In genomic region chr16:23469814-23470213, GRCh38 we compare ENCODE assay signal across 7 cellular contexts. TPM values are rescaled to one million over a fixed set of nuclear protein-coding genes. Genes with fewer than 3 reads are reported as not detected.
DNase-seq lines count a peak whose midpoint lies in the region; ATAC-seq and TF ChIP-seq lines count a peak whose summit lies in the region.

No MANE protein-coding gene starts in this region.

- no peak overlapping the region for H3K9ac ChIP-seq in mesendoderm (ENCODE audit: low read length)

- H3K27me3 ChIP-seq in mesendoderm (ENCODE audit: insufficient read depth, low read length, poor library complexity) (no peaks in the 10 kb centered on the region), stomach (no peaks in the 10 kb centered on the region)

- no peak overlapping the region for H4K5ac ChIP-seq in mesendoderm (ENCODE audit: low read length)

- no peaks in the 10 kb centered on the region for H3K79me1 ChIP-seq in mesendoderm (ENCODE audit: low read length)

- no peak for ATAC-seq in omental fat pad (ENCODE audit: low FRiP score)

- intact Hi-C loops in stomach (cut with DNase I; ENCODE audit: low total_unique reads): no loop called here

- TF ChIP-seq POLR2A in stomach (IDR thresholded peaks at IDR 0.05): no peak

- no peak overlapping the region for H3K56ac ChIP-seq in mesendoderm (ENCODE audit: low read length)

- no peak overlapping the region for H3K23ac ChIP-seq in mesendoderm (ENCODE audit: low read length)

- no peak overlapping the region for H3K4me2 ChIP-seq in mesendoderm (ENCODE audit: low read length)

- TF ChIP-seq CTCF in omental fat pad (IDR thresholded peaks at IDR 0.05) (no peak), stomach (IDR thresholded peaks at IDR 0.05) (no peak)

- H3K18ac ChIP-seq in mesendoderm (ENCODE audit: low read length): no peak overlapping the region

- H2BK15ac ChIP-seq in mesendoderm (replicated peaks; ENCODE audit: low read depth): no peak overlapping the region

- H3K9me3 ChIP-seq in stomach: no peaks in the 10 kb centered on the region

- TF ChIP-seq EP300 in stomach (IDR thresholded peaks at IDR 0.05): no peak

- H3K36me3 ChIP-seq in mesendoderm (ENCODE audit: control insufficient read depth, insufficient read depth, low read length): peaks cover 12% of the 10 kb centered on the region
- peaks cover 54 to 100% (median 98%) of the 10 kb centered on the region in 4 donors for H3K36me3 ChIP-seq in stomach

- H3K4me1 ChIP-seq in mesendoderm (ENCODE audit: control insufficient read depth, low read depth, low read length): no peaks in the 10 kb centered on the region
- no peaks in the 10 kb centered on the region for H3K4me1 ChIP-seq in stomach

- no peak overlapping the region for H3K4ac ChIP-seq in mesendoderm (ENCODE audit: low read depth, low read length)

- no peak overlapping the region for H2AK5ac ChIP-seq in mesendoderm (ENCODE audit: low read length)

- no peak overlapping the region for H2BK5ac ChIP-seq in mesendoderm (ENCODE audit: low read length)

- H2BK120ac ChIP-seq in mesendoderm (ENCODE audit: low read depth, low read length): no peak overlapping the region

- H3K27ac ChIP-seq in mesendoderm (ENCODE audit: low read depth, low read length) (no peak overlapping the region), stomach (no peak overlapping the region)

- H4K8ac ChIP-seq in mesendoderm (ENCODE audit: low read depth, low read length): no peak overlapping the region

- no peaks in the 10 kb centered on the region for H3K79me2 ChIP-seq in mesendoderm (ENCODE audit: control insufficient read depth, insufficient read depth, low read length)

- no peak overlapping the region for H3K4me3 ChIP-seq in mesendoderm (ENCODE audit: low read length)
- H3K4me3 ChIP-seq in stomach: no peak overlapping the region

- no CpG with 5 or more reads among the region's 6 CpGs for WGBS in mesendoderm (ENCODE audit: extremely low coverage, insufficient coverage, low lambda C conversion rate)
- 63 to 83% (median 70%) methylated on average over 6 of the region's 6 CpGs for WGBS in stomach, 5 donors

- DNase-seq in ELR (ENCODE audit: low read depth) (peak; percentile 41), NCI-H2029 (lab: John Stamatoyannopoulos, UW) (peak; percentile 67), amniotic epithelial cell (ENCODE audit: low read depth) (peak; percentile 37), mesendoderm (peak; percentile 19), omental fat pad (ENCODE audit: low spot score) (no peak), NCI-H1436 treated with DMSO at 0.1 percent for 48 hours (lab: John Stamatoyannopoulos, UW) (no peak), stomach (no peak)

RNA-seq across cellular contexts. Expression of gene COG7, which starts 16.8 kb away (rescaled TPM):
- 8.5 TPM for polyA plus RNA-seq in mesendoderm (2013, experiment 1 of 2)
- polyA plus RNA-seq in mesendoderm (2013, experiment 2 of 2): 8.7 TPM
- total RNA-seq in omental fat pad (10 to 100 TPM; 12.0 to 23.0 (median 13.3) TPM), stomach (10 to 100 TPM; 17.4 to 80.5 (median 30.4) TPM)
- 10 to 100 TPM; 11.0 to 25.7 (median 20.2) TPM for polyA plus RNA-seq in stomach

RNA-seq across cellular contexts. Expression of gene GGA2, which starts 40.5 kb away (rescaled TPM):
- polyA plus RNA-seq in mesendoderm (2013, experiment 1 of 2): 34.7 TPM
- 35.7 TPM for polyA plus RNA-seq in mesendoderm (2013, experiment 2 of 2)
- total RNA-seq in omental fat pad (10 to 100 TPM; 35.5 to 59.3 (median 40.8) TPM), stomach (10 to 100 TPM; 22.0 to 62.5 (median 48.8) TPM)
- polyA plus RNA-seq in stomach: 10 to 100 TPM; 17.6 to 28.9 (median 19.7) TPM

Comparison
In these comparisons a context has a peak if more than half of its experiments do, and no peak if none do; other contexts are left out.
1. DNase-seq: peak in ELR (single experiment), NCI-H2029 (single experiment), amniotic epithelial cell (single experiment) and mesendoderm (single experiment); none in omental fat pad (single experiment), NCI-H1436 treated with DMSO at 0.1 percent for 48 hours (single experiment) and stomach (single experiment).